ENCODE assay signal across 1 cellular context in the genomic region with DNA sequence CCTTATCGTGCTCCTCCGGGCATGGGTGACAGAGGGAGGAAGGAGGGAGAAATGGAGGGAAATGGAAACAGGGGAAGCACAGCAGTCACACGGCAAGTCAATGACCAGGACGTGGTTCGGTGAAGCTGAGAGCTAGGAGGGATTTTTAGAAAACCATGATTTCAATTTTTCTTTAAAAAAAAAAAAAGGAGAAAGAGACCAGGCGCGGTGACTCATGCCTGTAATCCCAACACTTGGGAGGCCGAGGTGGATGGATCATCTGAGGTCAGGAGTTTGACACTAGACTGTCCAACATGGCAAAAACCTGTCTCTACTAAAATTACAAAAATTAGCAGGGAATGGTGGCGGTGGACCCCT.
TF ChIP-seq lines count a peak whose summit lies in the region.

No MANE protein-coding gene starts in this region.

TF ChIP-seq in GM12878, 131 proteins besides CTCF, POLR2A, EP300 and RAD21 (continued from another document):
- TF ChIP-seq, protein P1, sequence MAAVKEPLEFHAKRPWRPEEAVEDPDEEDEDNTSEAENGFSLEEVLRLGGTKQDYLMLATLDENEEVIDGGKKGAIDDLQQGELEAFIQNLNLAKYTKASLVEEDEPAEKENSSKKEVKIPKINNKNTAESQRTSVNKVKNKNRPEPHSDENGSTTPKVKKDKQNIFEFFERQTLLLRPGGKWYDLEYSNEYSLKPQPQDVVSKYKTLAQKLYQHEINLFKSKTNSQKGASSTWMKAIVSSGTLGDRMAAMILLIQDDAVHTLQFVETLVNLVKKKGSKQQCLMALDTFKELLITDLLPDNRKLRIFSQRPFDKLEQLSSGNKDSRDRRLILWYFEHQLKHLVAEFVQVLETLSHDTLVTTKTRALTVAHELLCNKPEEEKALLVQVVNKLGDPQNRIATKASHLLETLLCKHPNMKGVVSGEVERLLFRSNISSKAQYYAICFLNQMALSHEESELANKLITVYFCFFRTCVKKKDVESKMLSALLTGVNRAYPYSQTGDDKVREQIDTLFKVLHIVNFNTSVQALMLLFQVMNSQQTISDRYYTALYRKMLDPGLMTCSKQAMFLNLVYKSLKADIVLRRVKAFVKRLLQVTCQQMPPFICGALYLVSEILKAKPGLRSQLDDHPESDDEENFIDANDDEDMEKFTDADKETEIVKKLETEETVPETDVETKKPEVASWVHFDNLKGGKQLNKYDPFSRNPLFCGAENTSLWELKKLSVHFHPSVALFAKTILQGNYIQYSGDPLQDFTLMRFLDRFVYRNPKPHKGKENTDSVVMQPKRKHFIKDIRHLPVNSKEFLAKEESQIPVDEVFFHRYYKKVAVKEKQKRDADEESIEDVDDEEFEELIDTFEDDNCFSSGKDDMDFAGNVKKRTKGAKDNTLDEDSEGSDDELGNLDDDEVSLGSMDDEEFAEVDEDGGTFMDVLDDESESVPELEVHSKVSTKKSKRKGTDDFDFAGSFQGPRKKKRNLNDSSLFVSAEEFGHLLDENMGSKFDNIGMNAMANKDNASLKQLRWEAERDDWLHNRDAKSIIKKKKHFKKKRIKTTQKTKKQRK (IDR thresholded peaks at IDR 0.05; ENCODE audit: low read depth, low read length), result no peak
- TF ChIP-seq, protein P2, sequence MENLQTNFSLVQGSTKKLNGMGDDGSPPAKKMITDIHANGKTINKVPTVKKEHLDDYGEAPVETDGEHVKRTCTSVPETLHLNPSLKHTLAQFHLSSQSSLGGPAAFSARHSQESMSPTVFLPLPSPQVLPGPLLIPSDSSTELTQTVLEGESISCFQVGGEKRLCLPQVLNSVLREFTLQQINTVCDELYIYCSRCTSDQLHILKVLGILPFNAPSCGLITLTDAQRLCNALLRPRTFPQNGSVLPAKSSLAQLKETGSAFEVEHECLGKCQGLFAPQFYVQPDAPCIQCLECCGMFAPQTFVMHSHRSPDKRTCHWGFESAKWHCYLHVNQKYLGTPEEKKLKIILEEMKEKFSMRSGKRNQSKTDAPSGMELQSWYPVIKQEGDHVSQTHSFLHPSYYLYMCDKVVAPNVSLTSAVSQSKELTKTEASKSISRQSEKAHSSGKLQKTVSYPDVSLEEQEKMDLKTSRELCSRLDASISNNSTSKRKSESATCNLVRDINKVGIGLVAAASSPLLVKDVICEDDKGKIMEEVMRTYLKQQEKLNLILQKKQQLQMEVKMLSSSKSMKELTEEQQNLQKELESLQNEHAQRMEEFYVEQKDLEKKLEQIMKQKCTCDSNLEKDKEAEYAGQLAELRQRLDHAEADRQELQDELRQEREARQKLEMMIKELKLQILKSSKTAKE (IDR thresholded peaks at IDR 0.05; ENCODE audit: low read depth, poor library complexity, severe bottlenecking), result no peak
- TF ChIP-seq CREM (IDR thresholded peaks at IDR 0.05; ENCODE audit: low read depth) (no peak), SMC3 (IDR thresholded peaks at IDR 0.05; ENCODE audit: borderline replicate concordance, low read length) (no peak), ZBTB40 (IDR thresholded peaks at IDR 0.05; ENCODE audit: borderline replicate concordance) (no peak), ASH2L (IDR thresholded peaks at IDR 0.05; ENCODE audit: borderline replicate concordance, low read depth) (no peak), CBFB (IDR thresholded peaks at IDR 0.05; ENCODE audit: low read depth) (no peak), ZBTB11 (CRISPR knock-in tag; IDR thresholded peaks at IDR 0.05) (no peak), WRNIP1 (IDR thresholded peaks at IDR 0.05; ENCODE audit: borderline replicate concordance, low read depth, low read length) (no peak), LARP7 (IDR thresholded peaks at IDR 0.05) (no peak), ZNF274 (IDR thresholded peaks at IDR 0.05; ENCODE audit: insufficient read depth, insufficient read length) (no peak), BRCA1 (IDR thresholded peaks at IDR 0.05; ENCODE audit: low read depth, low read length) (no peak), STAT1 (conservative IDR thresholded peaks at IDR 0.05) (no peak), CHD1 (IDR thresholded peaks at IDR 0.05; ENCODE audit: low read depth, low read length) (no peak), ZNF592 (IDR thresholded peaks at IDR 0.05) (no peak), IKZF2 (IDR thresholded peaks at IDR 0.05) (no peak)
